Comparison of ENCODE assay signal across 1 cellular context in the genomic region with DNA sequence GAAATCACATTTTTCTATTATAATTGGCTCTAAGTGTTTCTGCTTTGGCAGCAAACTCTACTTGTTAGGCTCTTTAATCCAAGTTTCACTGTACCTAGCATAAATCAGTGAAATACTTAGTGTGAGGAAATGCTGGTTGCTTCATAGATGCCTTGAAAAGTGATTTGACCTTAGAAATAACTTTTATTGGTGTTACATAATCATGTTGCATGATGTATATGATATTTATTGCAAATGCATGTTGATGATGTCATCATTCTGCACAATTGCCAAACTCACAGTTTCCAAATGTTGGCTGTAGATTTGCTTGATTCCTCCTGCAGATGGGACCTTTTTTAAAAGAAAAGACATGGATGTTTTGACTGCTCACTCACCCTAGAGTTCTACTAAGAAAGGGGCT.
TF ChIP-seq lines count a peak whose summit lies in the region.

No MANE protein-coding gene starts in this region.

TF ChIP-seq in HepG2, 621 proteins besides CTCF, POLR2A, EP300 and RAD21 (continued from another document):
- TF ChIP-seq, protein P1, sequence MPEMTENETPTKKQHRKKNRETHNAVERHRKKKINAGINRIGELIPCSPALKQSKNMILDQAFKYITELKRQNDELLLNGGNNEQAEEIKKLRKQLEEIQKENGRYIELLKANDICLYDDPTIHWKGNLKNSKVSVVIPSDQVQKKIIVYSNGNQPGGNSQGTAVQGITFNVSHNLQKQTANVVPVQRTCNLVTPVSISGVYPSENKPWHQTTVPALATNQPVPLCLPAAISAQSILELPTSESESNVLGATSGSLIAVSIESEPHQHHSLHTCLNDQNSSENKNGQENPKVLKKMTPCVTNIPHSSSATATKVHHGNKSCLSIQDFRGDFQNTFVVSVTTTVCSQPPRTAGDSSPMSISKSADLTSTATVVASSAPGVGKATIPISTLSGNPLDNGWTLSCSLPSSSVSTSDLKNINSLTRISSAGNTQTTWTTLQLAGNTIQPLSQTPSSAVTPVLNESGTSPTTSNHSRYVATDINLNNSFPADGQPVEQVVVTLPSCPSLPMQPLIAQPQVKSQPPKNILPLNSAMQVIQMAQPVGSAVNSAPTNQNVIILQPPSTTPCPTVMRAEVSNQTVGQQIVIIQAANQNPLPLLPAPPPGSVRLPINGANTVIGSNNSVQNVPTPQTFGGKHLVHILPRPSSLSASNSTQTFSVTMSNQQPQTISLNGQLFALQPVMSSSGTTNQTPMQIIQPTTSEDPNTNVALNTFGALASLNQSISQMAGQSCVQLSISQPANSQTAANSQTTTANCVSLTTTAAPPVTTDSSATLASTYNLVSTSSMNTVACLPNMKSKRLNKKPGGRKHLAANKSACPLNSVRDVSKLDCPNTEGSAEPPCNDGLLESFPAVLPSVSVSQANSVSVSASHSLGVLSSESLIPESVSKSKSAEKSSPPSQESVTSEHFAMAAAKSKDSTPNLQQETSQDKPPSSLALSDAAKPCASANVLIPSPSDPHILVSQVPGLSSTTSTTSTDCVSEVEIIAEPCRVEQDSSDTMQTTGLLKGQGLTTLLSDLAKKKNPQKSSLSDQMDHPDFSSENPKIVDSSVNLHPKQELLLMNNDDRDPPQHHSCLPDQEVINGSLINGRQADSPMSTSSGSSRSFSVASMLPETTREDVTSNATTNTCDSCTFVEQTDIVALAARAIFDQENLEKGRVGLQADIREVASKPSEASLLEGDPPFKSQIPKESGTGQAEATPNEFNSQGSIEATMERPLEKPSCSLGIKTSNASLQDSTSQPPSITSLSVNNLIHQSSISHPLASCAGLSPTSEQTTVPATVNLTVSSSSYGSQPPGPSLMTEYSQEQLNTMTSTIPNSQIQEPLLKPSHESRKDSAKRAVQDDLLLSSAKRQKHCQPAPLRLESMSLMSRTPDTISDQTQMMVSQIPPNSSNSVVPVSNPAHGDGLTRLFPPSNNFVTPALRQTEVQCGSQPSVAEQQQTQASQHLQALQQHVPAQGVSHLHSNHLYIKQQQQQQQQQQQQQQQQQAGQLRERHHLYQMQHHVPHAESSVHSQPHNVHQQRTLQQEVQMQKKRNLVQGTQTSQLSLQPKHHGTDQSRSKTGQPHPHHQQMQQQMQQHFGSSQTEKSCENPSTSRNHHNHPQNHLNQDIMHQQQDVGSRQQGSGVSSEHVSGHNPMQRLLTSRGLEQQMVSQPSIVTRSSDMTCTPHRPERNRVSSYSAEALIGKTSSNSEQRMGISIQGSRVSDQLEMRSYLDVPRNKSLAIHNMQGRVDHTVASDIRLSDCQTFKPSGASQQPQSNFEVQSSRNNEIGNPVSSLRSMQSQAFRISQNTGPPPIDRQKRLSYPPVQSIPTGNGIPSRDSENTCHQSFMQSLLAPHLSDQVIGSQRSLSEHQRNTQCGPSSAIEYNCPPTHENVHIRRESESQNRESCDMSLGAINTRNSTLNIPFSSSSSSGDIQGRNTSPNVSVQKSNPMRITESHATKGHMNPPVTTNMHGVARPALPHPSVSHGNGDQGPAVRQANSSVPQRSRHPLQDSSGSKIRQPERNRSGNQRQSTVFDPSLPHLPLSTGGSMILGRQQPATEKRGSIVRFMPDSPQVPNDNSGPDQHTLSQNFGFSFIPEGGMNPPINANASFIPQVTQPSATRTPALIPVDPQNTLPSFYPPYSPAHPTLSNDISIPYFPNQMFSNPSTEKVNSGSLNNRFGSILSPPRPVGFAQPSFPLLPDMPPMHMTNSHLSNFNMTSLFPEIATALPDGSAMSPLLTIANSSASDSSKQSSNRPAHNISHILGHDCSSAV (CRISPR knock-in tag; IDR thresholded peaks at IDR 0.05; ENCODE audit: borderline replicate concordance): no peak
- peak; percentile 83 for TF ChIP-seq CREB1 (IDR thresholded peaks at IDR 0.05)
- TF ChIP-seq CREB1 (CRISPR knock-in tag; IDR thresholded peaks at IDR 0.05): no peak
- TF ChIP-seq, protein P2, sequence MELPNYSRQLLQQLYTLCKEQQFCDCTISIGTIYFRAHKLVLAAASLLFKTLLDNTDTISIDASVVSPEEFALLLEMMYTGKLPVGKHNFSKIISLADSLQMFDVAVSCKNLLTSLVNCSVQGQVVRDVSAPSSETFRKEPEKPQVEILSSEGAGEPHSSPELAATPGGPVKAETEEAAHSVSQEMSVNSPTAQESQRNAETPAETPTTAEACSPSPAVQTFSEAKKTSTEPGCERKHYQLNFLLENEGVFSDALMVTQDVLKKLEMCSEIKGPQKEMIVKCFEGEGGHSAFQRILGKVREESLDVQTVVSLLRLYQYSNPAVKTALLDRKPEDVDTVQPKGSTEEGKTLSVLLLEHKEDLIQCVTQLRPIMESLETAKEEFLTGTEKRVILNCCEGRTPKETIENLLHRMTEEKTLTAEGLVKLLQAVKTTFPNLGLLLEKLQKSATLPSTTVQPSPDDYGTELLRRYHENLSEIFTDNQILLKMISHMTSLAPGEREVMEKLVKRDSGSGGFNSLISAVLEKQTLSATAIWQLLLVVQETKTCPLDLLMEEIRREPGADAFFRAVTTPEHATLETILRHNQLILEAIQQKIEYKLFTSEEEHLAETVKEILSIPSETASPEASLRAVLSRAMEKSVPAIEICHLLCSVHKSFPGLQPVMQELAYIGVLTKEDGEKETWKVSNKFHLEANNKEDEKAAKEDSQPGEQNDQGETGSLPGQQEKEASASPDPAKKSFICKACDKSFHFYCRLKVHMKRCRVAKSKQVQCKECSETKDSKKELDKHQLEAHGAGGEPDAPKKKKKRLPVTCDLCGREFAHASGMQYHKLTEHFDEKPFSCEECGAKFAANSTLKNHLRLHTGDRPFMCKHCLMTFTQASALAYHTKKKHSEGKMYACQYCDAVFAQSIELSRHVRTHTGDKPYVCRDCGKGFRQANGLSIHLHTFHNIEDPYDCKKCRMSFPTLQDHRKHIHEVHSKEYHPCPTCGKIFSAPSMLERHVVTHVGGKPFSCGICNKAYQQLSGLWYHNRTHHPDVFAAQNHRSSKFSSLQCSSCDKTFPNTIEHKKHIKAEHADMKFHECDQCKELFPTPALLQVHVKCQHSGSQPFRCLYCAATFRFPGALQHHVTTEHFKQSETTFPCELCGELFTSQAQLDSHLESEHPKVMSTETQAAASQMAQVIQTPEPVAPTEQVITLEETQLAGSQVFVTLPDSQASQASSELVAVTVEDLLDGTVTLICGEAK (IDR thresholded peaks at IDR 0.05): no peak
- TF ChIP-seq, protein P2 (CRISPR knock-in tag; IDR thresholded peaks at IDR 0.05): no peak
- peak; percentile 98 for TF ChIP-seq ATF7 (IDR thresholded peaks at IDR 0.05)
- no peak for TF ChIP-seq ATF7 (CRISPR knock-in tag; IDR thresholded peaks at IDR 0.05)
- no peak for TF ChIP-seq TBL1XR1 (IDR thresholded peaks at IDR 0.05; ENCODE audit: borderline replicate concordance, low read length, partially characterized antibody)
- TF ChIP-seq CEBPB (IDR thresholded peaks at IDR 0.05; ENCODE audit: borderline replicate concordance, low read depth, low read length): peak; percentile 49; the same call in 1 of the 2 replicates
